Comparison of ENCODE assay signal across 16 cellular contexts in genomic region chr2:207296265-207296948, GRCh38.
DNase-seq lines count a peak whose midpoint lies in the region; ATAC-seq and TF ChIP-seq lines count a peak whose summit lies in the region.
"Had no signal": no experiment of that assay in that cellular context is flagged by ENCODE, and none has a peak within 500 bp of the region (broad histone marks: within the 10 kb centered on the region; RNA-seq: fewer than 3 reads in every experiment).

No MANE protein-coding gene starts in this region.

- H3K9me3 Mint-ChIP-seq in neural progenitor cell, result peaks cover 21% of the 10 kb centered on the region

- H3K79me1 ChIP-seq in IMR-90 (ENCODE audit: low read depth in 1 of 2, low read length in 2 of 2), result no peaks in the 10 kb centered on the region

- H2BK5ac ChIP-seq in IMR-90 (ENCODE audit: low read depth, low read length, poor library complexity, severe bottlenecking), result no peak overlapping the region

- H3K9ac ChIP-seq in IMR-90 (ENCODE audit: low read depth, low read length) (no peak overlapping the region), neural progenitor cell (no peak overlapping the region)

- dilution Hi-C loops in IMR-90 (cut with HindIII; ENCODE audit: low sequenced_read_pairs, unreplicated experiment), result no loop called here

- H3K23ac ChIP-seq in IMR-90 (ENCODE audit: low read depth, low read length), result no peak overlapping the region

- H2AFZ ChIP-seq in IMR-90 (replicated peaks; ENCODE audit: low read length, poor library complexity) (peak overlapping the region; percentile 18), neural progenitor cell (replicated peaks) (peak overlapping the region; percentile 98)

- H3K36me3 ChIP-seq in IMR-90 (ENCODE audit: control insufficient read depth, insufficient read depth, low read length) (no peaks in the 10 kb centered on the region), heart left ventricle (no peaks in the 10 kb centered on the region), neural progenitor cell (no peaks in the 10 kb centered on the region)
- H3K36me3 ChIP-seq: prostate gland, transverse colon had no signal

- H3F3A ChIP-seq in neural progenitor cell (ENCODE audit: low read depth), result no peaks in the 10 kb centered on the region

- H2AK5ac ChIP-seq in IMR-90 (ENCODE audit: low read depth, low read length), result no peak overlapping the region

- no peaks in the 10 kb centered on the region for H3K27me3 ChIP-seq in IMR-90 (ENCODE audit: control insufficient read depth, insufficient read depth, low read length)
- no peaks in the 10 kb centered on the region for H3K27me3 ChIP-seq in heart left ventricle
- H3K27me3 ChIP-seq in neural progenitor cell, result no peaks in the 10 kb centered on the region
- H3K27me3 ChIP-seq: transverse colon had no signal

- H3K14ac ChIP-seq in IMR-90 (replicated peaks; ENCODE audit: low read depth, low read length), result no peak overlapping the region

- no peak for TF ChIP-seq CTCF in IMR-90 (conservative IDR thresholded peaks at IDR 0.05; ENCODE audit: low read depth, low read length)
- TF ChIP-seq CTCF in heart left ventricle (IDR thresholded peaks at IDR 0.05), result no peak
- no peak for TF ChIP-seq CTCF in neural progenitor cell (IDR thresholded peaks at IDR 0.05)

- H2BK20ac ChIP-seq in IMR-90 (ENCODE audit: low read depth, low read length), result 0 out of 2 replicates have a peak overlapping the region, but pooled peaks have one; percentile 13

- H3K4me3 ChIP-seq in IMR-90 (ENCODE audit: insufficient read depth, low read depth, low read length) (no peak overlapping the region), heart left ventricle (no peak overlapping the region), neural progenitor cell (no peak overlapping the region)
- H3K4me3 ChIP-seq: prostate gland, transverse colon had no signal

- H3K27me3 Mint-ChIP-seq in neural progenitor cell (ENCODE audit: insufficient read depth, low read depth), result no peaks in the 10 kb centered on the region

- H3K4ac ChIP-seq in IMR-90 (ENCODE audit: low read depth, low read length), result no peak overlapping the region

- no peak overlapping the region for H4K91ac ChIP-seq in IMR-90 (ENCODE audit: insufficient read depth, low read depth, low read length)

- H3K4me2 ChIP-seq in IMR-90 (ENCODE audit: low read depth, low read length) (no peak overlapping the region), neural progenitor cell (no peak overlapping the region)

- peaks cover 9% of the 10 kb centered on the region for H3K4me1 Mint-ChIP-seq in neural progenitor cell

- POLR2A ChIA-PET in IMR-90 (lab: Charles Lee; ENCODE audit: unreplicated experiment), result no interaction called here

- no peak for TF ChIP-seq RAD21 in IMR-90 (IDR thresholded peaks at IDR 0.05; ENCODE audit: low read length)

- H3K79me2 ChIP-seq in neural progenitor cell (ENCODE audit: low read depth), result no peaks in the 10 kb centered on the region

- intact Hi-C loops in IMR-90 (cut with micrococcal nuclease), result no loop called here
- intact Hi-C loops in heart left ventricle (cut with DNase I), result no loop called here

- no peak overlapping the region for H3K4me3 Mint-ChIP-seq in neural progenitor cell

- CTCF ChIA-PET in IMR-90 (lab: Yijun Ruan, JAX), result no interaction called here

- H4K20me1 ChIP-seq in IMR-90 (ENCODE audit: insufficient read depth, low read length) (no peaks in the 10 kb centered on the region), neural progenitor cell (ENCODE audit: low read depth) (no peaks in the 10 kb centered on the region)

- peak overlapping the region; percentile 62 for H3K27ac Mint-ChIP-seq in neural progenitor cell

- TF ChIP-seq POLR2A in IMR-90 (IDR thresholded peaks at IDR 0.05; ENCODE audit: low read depth, low read length) (no peak), heart left ventricle (IDR thresholded peaks at IDR 0.05) (no peak)

- no peaks in the 10 kb centered on the region for H3K9me1 ChIP-seq in IMR-90 (ENCODE audit: insufficient read depth, low read length)

- no CpG with 5 or more reads among the region's 3 CpGs for WGBS in IMR-90 (ENCODE audit: extremely low coverage in 2 of 2, insufficient read length in 1 of 2), 2 experiments
- 41 to 51% (median 47%) methylated on average over 3 of the region's 3 CpGs for WGBS in heart left ventricle, 4 donors

- no peak overlapping the region for H3K18ac ChIP-seq in IMR-90 (ENCODE audit: low read depth, low read length)

- H3K4me1 ChIP-seq in IMR-90 (ENCODE audit: control insufficient read depth, insufficient read depth, low read length) (peaks cover 2% of the 10 kb centered on the region; the same call in 1 of the 2 replicates), heart left ventricle (peaks cover 0 to 9% (median 0%) of the 10 kb centered on the region in 12 donors), neural progenitor cell (peaks cover 16% of the 10 kb centered on the region)
- H3K4me1 ChIP-seq: prostate gland, transverse colon had no signal

- H2AK9ac ChIP-seq in IMR-90 (replicated peaks; ENCODE audit: low read depth, low read length, poor library complexity), result no peak overlapping the region

- H3K36me3 Mint-ChIP-seq in neural progenitor cell, result peaks cover 1% of the 10 kb centered on the region

- peak overlapping the region; percentile 9; the same call in 1 of the 2 replicates for H2BK120ac ChIP-seq in IMR-90 (ENCODE audit: low read depth, low read length)

- H4K5ac ChIP-seq in IMR-90 (ENCODE audit: low read depth, low read length), result no peak overlapping the region

- H2BK15ac ChIP-seq in IMR-90 (ENCODE audit: low read depth, low read length), result 0 out of 3 replicates have a peak overlapping the region, but pooled peaks have one; percentile 68

- in situ Hi-C loops in IMR-90 (cut with MboI; ENCODE audit: low sequenced_read_pairs), result no loop called here

- ATAC-seq in IMR-90 (ENCODE audit: low read depth), result peak; percentile 44; the same call in 1 of the 2 replicates
- peak; percentile 90 to 91 (median 90) for ATAC-seq in heart left ventricle
- no peak for ATAC-seq in GM21515 (IDR thresholded peaks at IDR 0.05; ENCODE audit: unreplicated experiment)

- no peak overlapping the region for H4K8ac ChIP-seq in IMR-90 (ENCODE audit: low read depth in 2 of 2, low read length in 2 of 2)

- H3K27ac ChIP-seq in IMR-90 (ENCODE audit: insufficient read depth, low read length) (no peak overlapping the region), heart left ventricle (peak overlapping the region in 9 of 12 donors; percentile 8 to 68 (median 50)), neural progenitor cell (no peak overlapping the region)
- H3K27ac ChIP-seq: C4-2B, epithelial cell of prostate, prostate gland, transverse colon had no signal

- DNase-seq in IMR-90 (peak; percentile 8), astrocyte of the hippocampus (ENCODE audit: low read depth, low spot score) (peak; percentile 42), heart left ventricle (peak in 4 of 5 donors; percentile 14 to 44 (median 31)), neural progenitor cell (ENCODE audit: low spot score) (peak; percentile 13), hypothalamus (lab: John Stamatoyannopoulos, UW) (no peak)
- no peak for DNase-seq in activated CD4-positive, alpha-beta T cell treated with anti-CD3 and anti-CD28 coated beads for 1 hour
- DNase-seq: activated CD4-positive, alpha-beta T cell treated with anti-CD3 and anti-CD28 coated beads, Interleukin-2, amount 50 U/mL, for 1 hour; activated naive CD4-positive, alpha-beta T cell treated with anti-CD3 and anti-CD28 coated beads, Interleukin-2, amount 50 U/mL, for 16 hours; NCI-H1417 treated with DMSO at 0.1 percent for 48 hours; NCI-H524; stimulated activated CD8-positive, alpha-beta memory T cell treated with anti-CD3 and anti-CD28 coated beads, Interleukin-4, amount 100 ng/mL, for 48 hours; transverse colon had no signal

- no TSS peak for BruUV-seq in IMR-90 (replicated peaks; lab: Mats Ljungman, UMichigan)

- H3K9me3 ChIP-seq in IMR-90 (ENCODE audit: control insufficient read depth, insufficient read depth, low read length) (no peaks in the 10 kb centered on the region), heart left ventricle (peaks cover 0 to 14% (median 0%) of the 10 kb centered on the region in 12 donors), neural progenitor cell (ENCODE audit: low read depth) (no peaks in the 10 kb centered on the region)
- H3K9me3 ChIP-seq: prostate gland, transverse colon had no signal

- no peak overlapping the region for H3K56ac ChIP-seq in IMR-90 (ENCODE audit: extremely low read depth, insufficient read depth, low read length)

TF ChIP-seq in IMR-90, 13 proteins besides CTCF, POLR2A, EP300 and RAD21:
- TF ChIP-seq CEBPB (IDR thresholded peaks at IDR 0.05; ENCODE audit: low read depth, low read length), result no peak
- TF ChIP-seq MAFK (IDR thresholded peaks at IDR 0.05; ENCODE audit: low read depth, low read length), result no peak
- TF ChIP-seq SMC3 (IDR thresholded peaks at IDR 0.05; ENCODE audit: low read depth, low read length), result no peak
- no peak for TF ChIP-seq RCOR1 (IDR thresholded peaks at IDR 0.05; ENCODE audit: insufficient replicate concordance, low read length)
- no peak for TF ChIP-seq NFE2L2 (IDR thresholded peaks at IDR 0.05; ENCODE audit: low read depth, low read length)
- no peak for TF ChIP-seq MXI1 (IDR thresholded peaks at IDR 0.05; ENCODE audit: borderline replicate concordance, low read depth, low read length)
- no peak for TF ChIP-seq MAZ (IDR thresholded peaks at IDR 0.05; ENCODE audit: borderline replicate concordance, low read depth, low read length)
- no peak for TF ChIP-seq ELK1 (IDR thresholded peaks at IDR 0.05; ENCODE audit: borderline replicate concordance, low read depth, low read length)
- no peak for TF ChIP-seq USF2 (IDR thresholded peaks at IDR 0.05; ENCODE audit: low read depth, low read length)

Comparison
In these comparisons a context has a peak if more than half of its experiments do, and no peak if none do; other contexts are left out.
1. DNase-seq: peak in IMR-90 (single experiment), astrocyte of the hippocampus (single experiment), heart left ventricle (4 of 5) and neural progenitor cell (single experiment); none in activated CD4-positive, alpha-beta T cell treated with anti-CD3 and anti-CD28 coated beads for 1 hour (single experiment) and hypothalamus (0 of 51).
2. H3K27ac ChIP-seq: peak in heart left ventricle (9 of 12); none in IMR-90 (single experiment) and neural progenitor cell (single experiment).